8 cellular contexts compared by ENCODE assay signal in the genomic region with DNA sequence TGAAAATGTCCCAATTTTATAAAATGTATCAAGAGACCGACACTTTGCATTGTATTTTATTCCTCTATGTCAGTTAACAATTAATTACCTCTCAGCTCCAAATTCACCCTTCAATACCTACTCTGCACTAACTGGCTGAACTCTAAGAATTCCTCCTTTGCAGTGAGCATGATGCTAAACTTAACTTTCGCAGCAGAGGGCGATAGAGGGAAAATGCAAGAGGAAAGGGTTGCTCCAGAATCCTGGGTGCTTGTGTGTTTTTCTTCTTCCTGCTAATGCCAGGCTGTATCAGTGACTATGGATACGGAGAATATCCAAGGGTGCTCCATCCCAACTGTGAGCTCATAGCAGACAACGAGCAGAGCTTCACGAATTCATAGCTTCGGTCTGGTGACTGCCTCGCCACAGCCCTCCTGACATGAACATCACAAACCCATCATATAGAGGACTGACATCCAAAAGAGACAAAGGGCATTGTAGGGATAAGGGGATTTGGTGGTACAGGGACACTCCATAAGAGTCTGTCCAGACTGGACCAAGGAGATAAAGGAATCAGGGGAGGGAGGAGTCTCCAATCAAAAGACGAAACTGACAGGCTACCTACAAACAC.
DNase-seq lines count a peak whose midpoint lies in the region; ATAC-seq lines count a peak whose summit lies in the region.

No MANE protein-coding gene starts in this region.

- no peaks in the 10 kb centered on the region for H3K36me3 Mint-ChIP-seq in activated T-helper 1 cell treated with anti-CD3 and anti-CD28 coated beads, Interleukin-12 subunit alpha, Interleukin-12 subunit beta, Interleukin-2, Interleukin-4 antibody, amounts not matched to agents 30 ng/mL and 10 ng/mL and 1 ng/mL, durations not matched to agents 14 hours and 24 hours and 36 hours (ENCODE audit: low read depth)
- no peaks in the 10 kb centered on the region for H3K36me3 Mint-ChIP-seq in activated T-helper 17 cell treated with anti-CD3 and anti-CD28 coated beads, Interleukin-2, amount 50 U/mL, for 72 hours (ENCODE audit: low read depth)

- no peaks in the 10 kb centered on the region for H3K4me1 Mint-ChIP-seq in activated T-helper 1 cell treated with anti-CD3 and anti-CD28 coated beads, Interleukin-12 subunit alpha, Interleukin-12 subunit beta, Interleukin-2, Interleukin-4 antibody, amounts not matched to agents 30 ng/mL and 10 ng/mL and 1 ng/mL, durations not matched to agents 14 hours and 24 hours and 36 hours (ENCODE audit: low read depth)
- H3K4me1 Mint-ChIP-seq in activated T-helper 17 cell treated with anti-CD3 and anti-CD28 coated beads, Interleukin-2, amount 50 U/mL, for 72 hours = no peaks in the 10 kb centered on the region

- DNase-seq in activated CD4-positive, CD25-positive, alpha-beta regulatory T cell treated with anti-CD3 and anti-CD28 coated beads, Interleukin-2, amount 50 U/mL, for 16 hours (ENCODE audit: low read depth, low spot score) = peak; percentile 2
- DNase-seq in activated CD4-positive, CD25-positive, alpha-beta regulatory T cell treated with anti-CD3 and anti-CD28 coated beads, Interleukin-2, amount 50 U/mL, for 72 hours = no peak
- DNase-seq in NAMALWA (ENCODE audit: low spot score) (peak; percentile 39), kidney tubule cell (ENCODE audit: low spot score) (peak; percentile 50), mesenteric fat pad (ENCODE audit: low spot score) (no peak)
- peak; percentile 9 for DNase-seq in activated T-helper 1 cell treated with anti-CD3 and anti-CD28 coated beads, Interleukin-12 subunit alpha, Interleukin-12 subunit beta, Interleukin-2, Interleukin-4 antibody, amounts not matched to agents 30 ng/mL and 10 ng/mL and 1 ng/mL, durations not matched to agents 14 hours and 24 hours and 36 hours (ENCODE audit: low spot score)

- intact Hi-C loops in activated T-helper 1 cell treated with anti-CD3 and anti-CD28 coated beads, Interleukin-12 subunit alpha, Interleukin-12 subunit beta, Interleukin-2, Interleukin-4 antibody, amounts not matched to agents 30 ng/mL and 10 ng/mL and 1 ng/mL, durations not matched to agents 14 hours and 24 hours and 36 hours (cut with micrococcal nuclease) = loop anchor here (1.0 to 10.0 kb wide), 3 partner anchors 120 to 152 kb away; no protein-coding TSS in a partner anchor

- H3K27me3 Mint-ChIP-seq in activated T-helper 1 cell treated with anti-CD3 and anti-CD28 coated beads, Interleukin-12 subunit alpha, Interleukin-12 subunit beta, Interleukin-2, Interleukin-4 antibody, amounts not matched to agents 30 ng/mL and 10 ng/mL and 1 ng/mL, durations not matched to agents 14 hours and 24 hours and 36 hours (ENCODE audit: insufficient read depth) = no peaks in the 10 kb centered on the region
- no peaks in the 10 kb centered on the region for H3K27me3 Mint-ChIP-seq in activated T-helper 17 cell treated with anti-CD3 and anti-CD28 coated beads, Interleukin-2, amount 50 U/mL, for 72 hours

- no peak for ATAC-seq in GM18907 (IDR thresholded peaks at IDR 0.05; ENCODE audit: unreplicated experiment)
- no peak for ATAC-seq in activated T-helper 17 cell treated with anti-CD3 and anti-CD28 coated beads, Interleukin-2, amount 50 U/mL, for 72 hours (replicated peaks)

- no peak overlapping the region for H3K4me3 Mint-ChIP-seq in activated T-helper 1 cell treated with anti-CD3 and anti-CD28 coated beads, Interleukin-12 subunit alpha, Interleukin-12 subunit beta, Interleukin-2, Interleukin-4 antibody, amounts not matched to agents 30 ng/mL and 10 ng/mL and 1 ng/mL, durations not matched to agents 14 hours and 24 hours and 36 hours
- H3K4me3 Mint-ChIP-seq in activated T-helper 17 cell treated with anti-CD3 and anti-CD28 coated beads, Interleukin-2, amount 50 U/mL, for 72 hours = no peak overlapping the region

- no peaks in the 10 kb centered on the region for H3K9me3 Mint-ChIP-seq in activated T-helper 1 cell treated with anti-CD3 and anti-CD28 coated beads, Interleukin-12 subunit alpha, Interleukin-12 subunit beta, Interleukin-2, Interleukin-4 antibody, amounts not matched to agents 30 ng/mL and 10 ng/mL and 1 ng/mL, durations not matched to agents 14 hours and 24 hours and 36 hours
- H3K9me3 Mint-ChIP-seq in activated T-helper 17 cell treated with anti-CD3 and anti-CD28 coated beads, Interleukin-2, amount 50 U/mL, for 72 hours = no peaks in the 10 kb centered on the region

- H3K27ac Mint-ChIP-seq in activated T-helper 1 cell treated with anti-CD3 and anti-CD28 coated beads, Interleukin-12 subunit alpha, Interleukin-12 subunit beta, Interleukin-2, Interleukin-4 antibody, amounts not matched to agents 30 ng/mL and 10 ng/mL and 1 ng/mL, durations not matched to agents 14 hours and 24 hours and 36 hours = no peak overlapping the region
- no peak overlapping the region for H3K27ac Mint-ChIP-seq in activated T-helper 17 cell treated with anti-CD3 and anti-CD28 coated beads, Interleukin-2, amount 50 U/mL, for 72 hours

Comparison
In these comparisons a context has a peak if more than half of its experiments do, and no peak if none do; other contexts are left out.
1. DNase-seq: peak in activated CD4-positive, CD25-positive, alpha-beta regulatory T cell treated with anti-CD3 and anti-CD28 coated beads, Interleukin-2, amount 50 U/mL, for 16 hours (single experiment), NAMALWA (single experiment), activated T-helper 1 cell treated with anti-CD3 and anti-CD28 coated beads, Interleukin-12 subunit alpha, Interleukin-12 subunit beta, Interleukin-2, Interleukin-4 antibody, amounts not matched to agents 30 ng/mL and 10 ng/mL and 1 ng/mL, durations not matched to agents 14 hours and 24 hours and 36 hours (single experiment) and kidney tubule cell (single experiment); none in activated CD4-positive, CD25-positive, alpha-beta regulatory T cell treated with anti-CD3 and anti-CD28 coated beads, Interleukin-2, amount 50 U/mL, for 72 hours (single experiment) and mesenteric fat pad (single experiment).